ENCODE assay signal across 11 cellular contexts in genomic region chr14:68970096-68970612, GRCh38. TPM values are rescaled to one million over a fixed set of nuclear protein-coding genes. Genes with fewer than 3 reads are reported as not detected.
DNase-seq lines count a peak whose midpoint lies in the region; ATAC-seq and TF ChIP-seq lines count a peak whose summit lies in the region.
"Had no signal": no experiment of that assay in that cellular context is flagged by ENCODE, and none has a peak within 500 bp of the region (broad histone marks: within the 10 kb centered on the region; RNA-seq: fewer than 3 reads in every experiment).

No MANE protein-coding gene starts in this region.

- CTCF ChIA-PET in activated CD4-positive, alpha-beta T cell treated with anti-CD3 and anti-CD28 coated beads, Interleukin-2, amount 10 ng/mL, durations not matched to agents 7 days and 5 days (lab: Charles Lee) = interaction anchor here (1.6 to 2.0 kb wide), 2 partner anchors 11 to 84 kb away, joined by 4 to 6 read pairs; no protein-coding TSS in a partner anchor
- CTCF ChIA-PET in activated CD8-positive, alpha-beta T cell treated with anti-CD3 and anti-CD28 coated beads for 36 hours (lab: Charles Lee) = interaction anchor here (0.8 to 2.8 kb wide), 5 partner anchors 8 to 59 kb away, joined by 3 to 10 read pairs (median 7); no protein-coding TSS in a partner anchor

- H3K27ac ChIP-seq in right cardiac atrium (ENCODE audit: low read length) (peak overlapping the region; percentile 74), stomach smooth muscle (ENCODE audit: low read length) (peak overlapping the region; percentile 76)
- H3K27ac ChIP-seq: C4-2B had no signal

- peaks cover 71% of the 10 kb centered on the region for H3K4me1 Mint-ChIP-seq in activated CD4-positive, alpha-beta T cell treated with anti-CD3 and anti-CD28 coated beads, Interleukin-2, amount 10 ng/mL, durations not matched to agents 7 days and 5 days
- H3K4me1 Mint-ChIP-seq in activated CD8-positive, alpha-beta T cell treated with anti-CD3 and anti-CD28 coated beads for 36 hours (ENCODE audit: low read depth) = peaks cover 84% of the 10 kb centered on the region

- H3K4me3 Mint-ChIP-seq in activated CD4-positive, alpha-beta T cell treated with anti-CD3 and anti-CD28 coated beads, Interleukin-2, amount 10 ng/mL, durations not matched to agents 7 days and 5 days = peak overlapping the region; percentile 49
- H3K4me3 Mint-ChIP-seq in activated CD8-positive, alpha-beta T cell treated with anti-CD3 and anti-CD28 coated beads for 36 hours = peak overlapping the region; percentile 55

- H3K9me3 ChIP-seq in right cardiac atrium (ENCODE audit: control insufficient read depth, low read length) (no peaks in the 10 kb centered on the region), stomach smooth muscle (ENCODE audit: control insufficient read depth in 2 of 2, low read length in 2 of 2) (no peaks in the 10 kb centered on the region)
- H3K9me3 ChIP-seq: adrenal gland had no signal

- no peak for TF ChIP-seq CTCF in activated CD8-positive, alpha-beta T cell treated with anti-CD3 and anti-CD28 coated beads for 36 hours (IDR thresholded peaks at IDR 0.05)

- peak; percentile 83 for DNase-seq in activated CD4-positive, alpha-beta T cell treated with anti-CD3 and anti-CD28 coated beads, Interleukin-2, amount 10 ng/mL, durations not matched to agents 7 days and 5 days
- DNase-seq in activated CD4-positive, alpha-beta T cell treated with anti-CD3 and anti-CD28 coated beads, Interleukin-2, amount 50 U/mL, for 4 hours = no peak
- peak; percentile 44 for DNase-seq in activated CD8-positive, alpha-beta T cell treated with anti-CD3 and anti-CD28 coated beads for 36 hours
- DNase-seq in right cardiac atrium = no peak
- no peak for DNase-seq in RKO (ENCODE audit: low spot score)
- DNase-seq: adrenal gland had no signal

- WGBS in right cardiac atrium = 35% methylated on average over 8 of the region's 8 CpGs

- H3K36me3 ChIP-seq in stomach smooth muscle (ENCODE audit: control insufficient read depth in 2 of 2, insufficient read depth in 2 of 2, low read length in 2 of 2) = peaks cover 28 to 34% of the 10 kb centered on the region in 2 donors

- H3K27me3 ChIP-seq in right cardiac atrium (ENCODE audit: control insufficient read depth, insufficient read depth) = no peaks in the 10 kb centered on the region
- no peaks in the 10 kb centered on the region for H3K27me3 ChIP-seq in stomach smooth muscle (ENCODE audit: control insufficient read depth in 1 of 2, insufficient read depth in 2 of 2, low read length in 2 of 2)
- H3K27me3 ChIP-seq: adrenal gland had no signal

- peaks cover 18% of the 10 kb centered on the region for H3K9me3 Mint-ChIP-seq in activated CD4-positive, alpha-beta T cell treated with anti-CD3 and anti-CD28 coated beads, Interleukin-2, amount 10 ng/mL, durations not matched to agents 7 days and 5 days
- H3K9me3 Mint-ChIP-seq in activated CD8-positive, alpha-beta T cell treated with anti-CD3 and anti-CD28 coated beads for 36 hours = peaks cover 21% of the 10 kb centered on the region

- H3K36me3 Mint-ChIP-seq in activated CD4-positive, alpha-beta T cell treated with anti-CD3 and anti-CD28 coated beads, Interleukin-2, amount 10 ng/mL, durations not matched to agents 7 days and 5 days (ENCODE audit: low read depth) = peaks cover 39% of the 10 kb centered on the region
- H3K36me3 Mint-ChIP-seq in activated CD8-positive, alpha-beta T cell treated with anti-CD3 and anti-CD28 coated beads for 36 hours (ENCODE audit: low read depth) = peaks cover 56% of the 10 kb centered on the region

- ATAC-seq in activated CD8-positive, alpha-beta T cell treated with anti-CD3 and anti-CD28 coated beads for 36 hours = peak; percentile 6
- no peak for ATAC-seq in right cardiac atrium
- ATAC-seq in GM21619 (IDR thresholded peaks at IDR 0.05; ENCODE audit: unreplicated experiment) = no peak
- ATAC-seq in HG03439 (IDR thresholded peaks at IDR 0.05; ENCODE audit: unreplicated experiment) = no peak
- ATAC-seq: Panc1 had no signal

- no peaks in the 10 kb centered on the region for H3K27me3 Mint-ChIP-seq in activated CD4-positive, alpha-beta T cell treated with anti-CD3 and anti-CD28 coated beads, Interleukin-2, amount 10 ng/mL, durations not matched to agents 7 days and 5 days
- no peaks in the 10 kb centered on the region for H3K27me3 Mint-ChIP-seq in activated CD8-positive, alpha-beta T cell treated with anti-CD3 and anti-CD28 coated beads for 36 hours

- H3K27ac Mint-ChIP-seq in activated CD4-positive, alpha-beta T cell treated with anti-CD3 and anti-CD28 coated beads, Interleukin-2, amount 10 ng/mL, durations not matched to agents 7 days and 5 days = peak overlapping the region; percentile 80
- peak overlapping the region; percentile 84 for H3K27ac Mint-ChIP-seq in activated CD8-positive, alpha-beta T cell treated with anti-CD3 and anti-CD28 coated beads for 36 hours

- H3K9ac ChIP-seq in stomach smooth muscle (ENCODE audit: low read length in 2 of 2) = peak overlapping the region; percentile 30 to 100

- H3K4me1 ChIP-seq in right cardiac atrium (ENCODE audit: control insufficient read depth, insufficient read depth, low read length) = peaks cover 48% of the 10 kb centered on the region
- H3K4me1 ChIP-seq in stomach smooth muscle (ENCODE audit: control insufficient read depth, insufficient read depth, low read length) = peaks cover 100% of the 10 kb centered on the region

- intact Hi-C loops in activated CD8-positive, alpha-beta T cell treated with anti-CD3 and anti-CD28 coated beads for 36 hours (cut with micrococcal nuclease) = no loop called here
- intact Hi-C loops in right cardiac atrium (cut with DNase I) = loop anchor here in 1 of 4 donors (10.0 kb wide), 1 partner anchor 55 kb away; no protein-coding TSS in a partner anchor

- no peak overlapping the region for H3K4me3 ChIP-seq in right cardiac atrium (ENCODE audit: low read length)
- H3K4me3 ChIP-seq in stomach smooth muscle (ENCODE audit: low read length in 2 of 2) = peak overlapping the region; percentile 57 to 60
- H3K4me3 ChIP-seq: adrenal gland had no signal

- POLR2A ChIA-PET in activated CD4-positive, alpha-beta T cell treated with anti-CD3 and anti-CD28 coated beads, Interleukin-2, amount 10 ng/mL, durations not matched to agents 7 days and 5 days (lab: Charles Lee) = no interaction called here
- POLR2A ChIA-PET in activated CD8-positive, alpha-beta T cell treated with anti-CD3 and anti-CD28 coated beads for 36 hours (lab: Charles Lee) = interaction anchor here (0.9 to 6.3 kb wide), 5 partner anchors 7 to 28 kb away, joined by 3 to 40 read pairs (median 4); no protein-coding TSS in a partner anchor

RNA-seq across cellular contexts. Expression of gene ACTN1, which starts 8.9 kb away (rescaled TPM):
- total RNA-seq in activated CD4-positive, alpha-beta T cell treated with anti-CD3 and anti-CD28 coated beads, Interleukin-2, amount 10 ng/mL, durations not matched to agents 7 days and 5 days = 10 to 100 TPM; 31.9 to 35.1 TPM
- total RNA-seq in activated CD8-positive, alpha-beta T cell treated with anti-CD3 and anti-CD28 coated beads for 36 hours = 100 to 1,000 TPM; 214 TPM
- 100 to 1,000 TPM; 133 to 305 (median 171) TPM for total RNA-seq in right cardiac atrium
- 80.5 TPM for polyA plus RNA-seq in right cardiac atrium

Comparison
In these comparisons a context has a peak if more than half of its experiments do, and no peak if none do; other contexts are left out.
1. DNase-seq: peak in activated CD4-positive, alpha-beta T cell treated with anti-CD3 and anti-CD28 coated beads, Interleukin-2, amount 10 ng/mL, durations not matched to agents 7 days and 5 days (single experiment) and activated CD8-positive, alpha-beta T cell treated with anti-CD3 and anti-CD28 coated beads for 36 hours (single experiment); none in activated CD4-positive, alpha-beta T cell treated with anti-CD3 and anti-CD28 coated beads, Interleukin-2, amount 50 U/mL, for 4 hours (0 of 2), right cardiac atrium (0 of 3) and RKO (single experiment).